17 cellular contexts compared by ENCODE assay signal in the genomic region with DNA sequence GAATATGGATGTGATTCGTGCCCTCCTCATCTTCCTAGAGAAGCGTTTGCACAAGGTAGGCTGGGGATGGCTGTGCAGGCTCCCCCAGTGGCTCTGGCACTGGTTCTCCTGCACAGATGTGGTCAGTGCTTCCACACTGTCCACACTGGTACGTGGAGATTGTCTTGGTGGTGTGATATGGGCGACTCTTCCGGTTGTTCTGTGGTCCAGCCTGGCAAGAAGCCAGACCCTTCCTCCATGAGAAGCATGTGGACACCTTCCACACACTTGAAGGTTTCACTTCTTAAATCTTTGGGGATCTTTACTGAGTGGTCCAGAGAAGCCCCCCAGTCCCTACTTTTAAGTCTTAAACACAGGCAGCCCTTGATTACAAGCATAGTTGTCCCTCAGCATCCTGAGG. TPM values are rescaled to one million over a fixed set of nuclear protein-coding genes. Genes with fewer than 3 reads are reported as not detected.
DNase-seq lines count a peak whose midpoint lies in the region; ATAC-seq and TF ChIP-seq lines count a peak whose summit lies in the region.
"Had no signal": no experiment of that assay in that cellular context is flagged by ENCODE, and none has a peak within 500 bp of the region (broad histone marks: within the 10 kb centered on the region; RNA-seq: fewer than 3 reads in every experiment).

No MANE protein-coding gene starts in this region.

- no peaks in the 10 kb centered on the region for H3K9me3 ChIP-seq in neuronal stem cell (replicated peaks in 1 of 2; ENCODE audit: control insufficient read depth in 2 of 2, insufficient read depth in 1 of 2, low read depth in 1 of 2, low read length in 2 of 2)
- no peaks in the 10 kb centered on the region for H3K9me3 ChIP-seq in upper lobe of right lung

- H2BK15ac ChIP-seq in neuronal stem cell (ENCODE audit: low read length), result no peak overlapping the region

- H3K36me3 ChIP-seq in neuronal stem cell (replicated peaks in 1 of 2; ENCODE audit: control insufficient read depth in 2 of 2, insufficient read depth in 2 of 2, low read length in 2 of 2), result peaks cover 57 to 71% of the 10 kb centered on the region in 2 donors
- H3K36me3 ChIP-seq in upper lobe of right lung, result peaks cover 63% of the 10 kb centered on the region

- no peak overlapping the region for H2AK5ac ChIP-seq in neuronal stem cell (ENCODE audit: low read depth, low read length)

- H4K8ac ChIP-seq in neuronal stem cell (ENCODE audit: low read depth, low read length), result no peak overlapping the region

- no peak overlapping the region for H3K27ac Mint-ChIP-seq in T-helper 1 cell treated with Interleukin-12 subunit alpha and Interleukin-12 subunit beta and Interleukin-4 antibody, amounts not matched to agents 30 μg/mL and 1 μg/mL, for 36 hours
- H3K27ac Mint-ChIP-seq in HFFc6 (peak overlapping the region; percentile 100), brain (peak overlapping the region in 4 of 5 experiments; percentile 31 to 75 (median 50))

- H2BK12ac ChIP-seq in neuronal stem cell (ENCODE audit: low read length), result no peak overlapping the region

- no peak overlapping the region for H4K91ac ChIP-seq in neuronal stem cell (ENCODE audit: low read depth, low read length, poor library complexity)

- H3K27me3 Mint-ChIP-seq in T-helper 1 cell treated with Interleukin-12 subunit alpha and Interleukin-12 subunit beta and Interleukin-4 antibody, amounts not matched to agents 30 μg/mL and 1 μg/mL, for 36 hours (ENCODE audit: low read depth), result no peaks in the 10 kb centered on the region
- H3K27me3 Mint-ChIP-seq in HFFc6 (ENCODE audit: insufficient read depth) (peaks cover 10% of the 10 kb centered on the region), brain (peaks cover 16% of the 10 kb centered on the region)
- H3K27me3 Mint-ChIP-seq: effector memory CD8-positive, alpha-beta T cell had no signal

- no peak for ATAC-seq in upper lobe of right lung
- ATAC-seq: effector memory CD8-positive, alpha-beta T cell had no signal

- no peak overlapping the region for H3K27ac ChIP-seq in neuronal stem cell (replicated peaks; ENCODE audit: low read length)
- no peak overlapping the region for H3K27ac ChIP-seq in upper lobe of right lung
- H3K27ac ChIP-seq: cardiac muscle cell had no signal

- H2AFZ ChIP-seq in neuronal stem cell (ENCODE audit: low read length), result no peak overlapping the region

- TF ChIP-seq CTCF in HFFc6 (IDR thresholded peaks at IDR 0.05), result no peak
- no peak for TF ChIP-seq CTCF in brain (conservative IDR thresholded peaks at IDR 0.05)
- TF ChIP-seq CTCF in upper lobe of right lung (IDR thresholded peaks at IDR 0.05), result no peak

- H3K4me1 ChIP-seq in neuronal stem cell (ENCODE audit: control insufficient read depth in 2 of 2, insufficient read depth in 1 of 2, low read depth in 1 of 2, low read length in 2 of 2) (peaks cover 12 to 14% of the 10 kb centered on the region in 2 donors), upper lobe of right lung (peaks cover 20% of the 10 kb centered on the region)

- H3K4me3 ChIP-seq in neuronal stem cell (ENCODE audit: low read length in 2 of 2) (peak overlapping the region in 1 of 2 donors; percentile 5), upper lobe of right lung (no peak overlapping the region)
- H3K4me3 ChIP-seq: cardiac muscle cell had no signal

- peak overlapping the region; percentile 16 for H3K4me3 Mint-ChIP-seq in T-helper 1 cell treated with Interleukin-12 subunit alpha and Interleukin-12 subunit beta and Interleukin-4 antibody, amounts not matched to agents 30 μg/mL and 1 μg/mL, for 36 hours
- H3K4me3 Mint-ChIP-seq in HFFc6 (peak overlapping the region; percentile 100), brain (peak overlapping the region; percentile 49 to 98 (median 75))

- no peak overlapping the region for H3K14ac ChIP-seq in neuronal stem cell (ENCODE audit: low read length)

- H3K27me3 ChIP-seq in neuronal stem cell (ENCODE audit: control insufficient read depth in 3 of 3, insufficient read depth in 3 of 3, low read depth in 1 of 3, low read length in 3 of 3), result no peaks in the 10 kb centered on the region
- H3K27me3 ChIP-seq in upper lobe of right lung, result no peaks in the 10 kb centered on the region
- H3K27me3 ChIP-seq: cardiac muscle cell had no signal

- no peak overlapping the region for H3K4me2 ChIP-seq in neuronal stem cell (ENCODE audit: insufficient read depth, low read length, poor library complexity, severe bottlenecking)

- H3K4ac ChIP-seq in neuronal stem cell (ENCODE audit: low read length), result no peak overlapping the region

- H3K79me1 ChIP-seq in neuronal stem cell (ENCODE audit: low read depth, low read length), result peaks cover 20% of the 10 kb centered on the region

- no peak overlapping the region for H2BK120ac ChIP-seq in neuronal stem cell (ENCODE audit: low read depth, low read length)

- H2BK5ac ChIP-seq in neuronal stem cell (ENCODE audit: low read length), result no peak overlapping the region

- no peaks in the 10 kb centered on the region for H3K9me3 Mint-ChIP-seq in T-helper 1 cell treated with Interleukin-12 subunit alpha and Interleukin-12 subunit beta and Interleukin-4 antibody, amounts not matched to agents 30 μg/mL and 1 μg/mL, for 36 hours
- H3K9me3 Mint-ChIP-seq in HFFc6 (no peaks in the 10 kb centered on the region), brain (no peaks in the 10 kb centered on the region)
- H3K9me3 Mint-ChIP-seq: effector memory CD8-positive, alpha-beta T cell had no signal

- in situ Hi-C loops in G401 (cut with HindIII; ENCODE audit: low sequenced_read_pairs), result no loop called here

- no peak overlapping the region for H3K9ac ChIP-seq in neuronal stem cell (ENCODE audit: low read depth, low read length, poor library complexity)

- peaks cover 32% of the 10 kb centered on the region for H3K36me3 Mint-ChIP-seq in T-helper 1 cell treated with Interleukin-12 subunit alpha and Interleukin-12 subunit beta and Interleukin-4 antibody, amounts not matched to agents 30 μg/mL and 1 μg/mL, for 36 hours (ENCODE audit: low read depth)
- H3K36me3 Mint-ChIP-seq in HFFc6 (ENCODE audit: low read depth) (peaks cover 26% of the 10 kb centered on the region), brain (peaks cover 40% of the 10 kb centered on the region)

- intact Hi-C loops in upper lobe of right lung (cut with DNase I), result no loop called here

- H3K4me1 Mint-ChIP-seq in T-helper 1 cell treated with Interleukin-12 subunit alpha and Interleukin-12 subunit beta and Interleukin-4 antibody, amounts not matched to agents 30 μg/mL and 1 μg/mL, for 36 hours (ENCODE audit: low read depth), result peaks cover 19% of the 10 kb centered on the region
- H3K4me1 Mint-ChIP-seq in HFFc6 (ENCODE audit: low read depth), result peaks cover 27% of the 10 kb centered on the region
- peaks cover 22% of the 10 kb centered on the region for H3K4me1 Mint-ChIP-seq in brain

- DNase-seq in T-helper 1 cell (no peak), HFFc6 (no peak), neuronal stem cell (ENCODE audit: low spot score) (no peak), upper lobe of right lung (no peak), iPS-NIHi7 (ENCODE audit: extremely low spot score) (no peak), G401 (ENCODE audit: low spot score) (no peak)
- DNase-seq: 8988T; activated CD4-positive, alpha-beta T cell treated with anti-CD3 and anti-CD28 coated beads for 1 hour; activated gamma-delta T cell; effector memory CD8-positive, alpha-beta T cell; NCI-H1105 treated with DMSO at 0.1 percent for 48 hours; NCI-H345 had no signal

- H3K18ac ChIP-seq in neuronal stem cell (ENCODE audit: low read length), result no peak overlapping the region

- peak overlapping the region; percentile 25 for H3K23ac ChIP-seq in neuronal stem cell (ENCODE audit: low read depth, low read length, poor library complexity)

- no CpG with 5 or more reads among the region's 5 CpGs for WGBS in neuronal stem cell (ENCODE audit: extremely low coverage in 2 of 2, insufficient read length in 2 of 2, insufficient replicate concordance in 1 of 2), 2 donors

RNA-seq across cellular contexts. Expression of gene RIC8A, which starts 3.8 kb away (rescaled TPM):
- total RNA-seq in HFFc6 (2021; fragmentation: NEBNext Ultra II Directional; extraction: Animal tissue kit (Norgen Biotek cat#: 25700)), result 100 to 1,000 TPM; 163 to 194 (median 164) TPM
- polyA plus RNA-seq in brain (ENCODE audit: insufficient read depth, low read depth, low replicate concordance), result 58.4 TPM
- polyA plus RNA-seq in neuronal stem cell (2013, experiment 1 of 2), result 43.3 TPM
- 49.2 TPM for polyA plus RNA-seq in neuronal stem cell (2013, experiment 2 of 2)
- total RNA-seq in upper lobe of right lung, result 91.8 TPM
- 98.9 and 101 TPM in 2 replicates for total RNA-seq in G401 (2014; rRNA removed; shearing (Covaris generic))

RNA-seq across cellular contexts. Expression of gene BET1L, which starts 4.1 kb away (rescaled TPM):
- 10 to 100 TPM; 63.5 to 76.9 (median 67.2) TPM for total RNA-seq in HFFc6 (2021; fragmentation: NEBNext Ultra II Directional; extraction: Animal tissue kit (Norgen Biotek cat#: 25700))
- polyA plus RNA-seq in brain (ENCODE audit: insufficient read depth, low read depth, low replicate concordance), result 23.8 TPM
- 17.3 TPM for polyA plus RNA-seq in neuronal stem cell (2013, experiment 1 of 2)
- polyA plus RNA-seq in neuronal stem cell (2013, experiment 2 of 2), result 17.0 TPM
- total RNA-seq in upper lobe of right lung, result 57.9 TPM
- total RNA-seq in G401 (2014; rRNA removed; shearing (Covaris generic)), result 18.3 and 29.3 TPM in 2 replicates

RNA-seq across cellular contexts. Expression of gene SCGB1C1, which starts 18.4 kb away (rescaled TPM):
- total RNA-seq in HFFc6 (2021; fragmentation: NEBNext Ultra II Directional; extraction: Animal tissue kit (Norgen Biotek cat#: 25700)), result not detected
- polyA plus RNA-seq in brain (ENCODE audit: insufficient read depth, low read depth, low replicate concordance), result not detected
- polyA plus RNA-seq in neuronal stem cell (2013, experiment 1 of 2), result not detected
- polyA plus RNA-seq in neuronal stem cell (2013, experiment 2 of 2), result not detected
- not detected for total RNA-seq in upper lobe of right lung
- not detected in 2 replicates for total RNA-seq in G401 (2014; rRNA removed; shearing (Covaris generic))
- total RNA-seq: cardiac muscle cell, glomerular endothelial cell had no signal
- polyA plus RNA-seq: cardiac muscle cell, keratinocyte had no signal

RNA-seq across cellular contexts. Expression of gene SIRT3, which starts 24.8 kb away (rescaled TPM):
- total RNA-seq in HFFc6 (2021; fragmentation: NEBNext Ultra II Directional; extraction: Animal tissue kit (Norgen Biotek cat#: 25700)), result 10 to 100 TPM in 4 of 6 experiments, 1 to 10 TPM in 2; 8.0 to 10.9 (median 10.2) TPM
- 17.3 TPM for polyA plus RNA-seq in brain (ENCODE audit: insufficient read depth, low read depth, low replicate concordance)
- polyA plus RNA-seq in neuronal stem cell (2013, experiment 1 of 2), result 17.8 TPM
- polyA plus RNA-seq in neuronal stem cell (2013, experiment 2 of 2), result 18.8 TPM
- total RNA-seq in upper lobe of right lung, result 15.7 TPM
- 19.3 and 22.5 TPM in 2 replicates for total RNA-seq in G401 (2014; rRNA removed; shearing (Covaris generic))

RNA-seq across cellular contexts. Expression of gene PSMD13, which starts 25.5 kb away (rescaled TPM):
- total RNA-seq in HFFc6 (2021; fragmentation: NEBNext Ultra II Directional; extraction: Animal tissue kit (Norgen Biotek cat#: 25700)), result 100 to 1,000 TPM; 167 to 180 (median 172) TPM
- polyA plus RNA-seq in brain (ENCODE audit: insufficient read depth, low read depth, low replicate concordance), result 86.5 TPM
- polyA plus RNA-seq in neuronal stem cell (2013, experiment 1 of 2), result 70.9 TPM
- polyA plus RNA-seq in neuronal stem cell (2013, experiment 2 of 2), result 69.7 TPM
- 89.9 TPM for total RNA-seq in upper lobe of right lung
- 175 and 208 TPM in 2 replicates for total RNA-seq in G401 (2014; rRNA removed; shearing (Covaris generic))

Comparison
In these comparisons a context has a peak if more than half of its experiments do, and no peak if none do; other contexts are left out.
1. H3K4me3 Mint-ChIP-seq: peak in every context shown above with its lines; median percentile 100 in HFFc6; 75 in brain; 16 in T-helper 1 cell treated with Interleukin-12 subunit alpha and Interleukin-12 subunit beta and Interleukin-4 antibody, amounts not matched to agents 30 μg/mL and 1 μg/mL, for 36 hours.